In the genomic region with DNA sequence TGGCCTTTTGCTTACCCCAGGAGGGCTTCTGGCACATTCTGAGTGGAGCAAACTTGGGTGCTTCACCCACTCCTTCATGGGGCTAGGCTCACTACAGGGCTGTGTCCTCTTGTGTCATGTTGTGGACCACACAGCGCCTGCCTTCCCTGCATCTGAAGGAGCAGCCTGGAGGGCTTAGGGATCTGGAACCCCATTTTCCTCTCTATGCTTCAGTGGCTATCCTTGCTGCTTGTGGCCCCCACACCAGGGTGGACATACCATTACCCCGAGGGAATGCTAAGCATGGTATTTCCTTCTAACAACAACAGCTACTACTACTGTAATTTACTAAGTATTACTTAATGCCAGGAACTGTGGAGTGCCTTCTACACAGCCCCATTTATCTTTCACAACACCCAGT, we compare ENCODE assay signal across 12 cellular contexts. TPM values are rescaled to one million over a fixed set of nuclear protein-coding genes. Genes with fewer than 3 reads are reported as not detected.
DNase-seq lines count a peak whose midpoint lies in the region; ATAC-seq and TF ChIP-seq lines count a peak whose summit lies in the region.
"Not testable (repeated sequence)": the region's sequence is repeated elsewhere in the genome, so short reads cannot be mapped to it uniquely, and the experiment has no call there.
"Had no signal": no experiment of that assay in that cellular context is flagged by ENCODE, and none has a peak within 500 bp of the region (broad histone marks: within the 10 kb centered on the region; RNA-seq: fewer than 3 reads in every experiment).

No MANE protein-coding gene starts in this region.

- not testable (repeated sequence) for H3K79me1 ChIP-seq in IMR-90 (ENCODE audit: low read depth in 1 of 2, low read length in 2 of 2); mesenchymal stem cell (replicated peaks; ENCODE audit: low read length, poor library complexity, severe bottlenecking)

- not testable (repeated sequence) for H3K9me1 ChIP-seq in IMR-90 (ENCODE audit: insufficient read depth, low read length)

- H2BK5ac ChIP-seq in IMR-90 (ENCODE audit: low read depth, low read length, poor library complexity, severe bottlenecking) = peak overlapping the region; percentile 97
- not testable (repeated sequence) for H2BK5ac ChIP-seq in mesenchymal stem cell (ENCODE audit: low read depth, low read length, poor library complexity, severe bottlenecking)

- not testable (repeated sequence) for TF ChIP-seq CTCF in IMR-90 (conservative IDR thresholded peaks at IDR 0.05; ENCODE audit: low read depth, low read length); astrocyte of the spinal cord (IDR thresholded peaks at IDR 0.05; ENCODE audit: low read depth, low read length); gastroesophageal sphincter (IDR thresholded peaks at IDR 0.05)

- not testable (repeated sequence) for H4K20me1 ChIP-seq in IMR-90 (ENCODE audit: insufficient read depth, low read length)

- POLR2A ChIA-PET in IMR-90 (lab: Charles Lee; ENCODE audit: unreplicated experiment) = not testable (repeated sequence)

- intact Hi-C loops in IMR-90 (cut with micrococcal nuclease) = not testable (repeated sequence)

- not testable (repeated sequence) for H3K4me3 ChIP-seq in IMR-90 (ENCODE audit: insufficient read depth, low read depth, low read length); SJSA1; astrocyte of the spinal cord (ENCODE audit: low read depth, low read length); gastroesophageal sphincter; mesenchymal stem cell (ENCODE audit: insufficient read depth in 1 of 2, low read depth in 1 of 2, low read length in 2 of 2); skeletal muscle satellite cell (ENCODE audit: low read length)

- no CpG with 5 or more reads among the region's 2 CpGs for WGBS in IMR-90 (ENCODE audit: extremely low coverage in 2 of 2, insufficient read length in 1 of 2), 2 experiments
- WGBS in gastroesophageal sphincter (ENCODE audit: low coverage in 1 of 2), 2 donors = no CpG with 5 or more reads among the region's 2 CpGs
- no CpG with 5 or more reads among the region's 2 CpGs for WGBS in mesenchymal stem cell

- peak overlapping the region; percentile 95 for H2BK120ac ChIP-seq in IMR-90 (ENCODE audit: low read depth, low read length)
- not testable (repeated sequence) for H2BK120ac ChIP-seq in mesenchymal stem cell (ENCODE audit: low read depth, low read length)

- H2AK5ac ChIP-seq in IMR-90 (ENCODE audit: low read depth, low read length) = peak overlapping the region; percentile 94
- H2AK5ac ChIP-seq in mesenchymal stem cell (ENCODE audit: low read length, severe bottlenecking) = not testable (repeated sequence)

- peak; percentile 28 for DNase-seq in EL
- DNase-seq in IMR-90, mesenchymal stem cell: not testable (repeated sequence)
- peak in 1 of 2 experiments; percentile 55 for DNase-seq in SJSA1 (ENCODE audit: low read depth in 1 of 2, low spot score in 2 of 2)
- DNase-seq in astrocyte of the spinal cord (ENCODE audit: low read depth, low spot score) = peak; percentile 31

- H3K4me2 ChIP-seq in IMR-90 (ENCODE audit: low read depth, low read length); mesenchymal stem cell (ENCODE audit: low read length, poor library complexity, severe bottlenecking); skeletal muscle satellite cell (ENCODE audit: low read length): not testable (repeated sequence)

- not testable (repeated sequence) for TF ChIP-seq EP300 in gastroesophageal sphincter (IDR thresholded peaks at IDR 0.05)

- peak overlapping the region; percentile 80 for H3K18ac ChIP-seq in IMR-90 (ENCODE audit: low read depth, low read length)
- not testable (repeated sequence) for H3K18ac ChIP-seq in mesenchymal stem cell (ENCODE audit: low read depth in 1 of 2, low read length in 2 of 2)

- TF ChIP-seq RAD21 in IMR-90 (IDR thresholded peaks at IDR 0.05; ENCODE audit: low read length) = not testable (repeated sequence)

- H2AK9ac ChIP-seq in IMR-90 (replicated peaks; ENCODE audit: low read depth, low read length, poor library complexity) = not testable (repeated sequence)

- H2AFZ ChIP-seq in IMR-90 (replicated peaks; ENCODE audit: low read length, poor library complexity); mesenchymal stem cell (ENCODE audit: low read depth, low read length): not testable (repeated sequence)

- not testable (repeated sequence) for BruUV-seq in IMR-90 (replicated peaks; lab: Mats Ljungman, UMichigan)

- TF ChIP-seq POLR2A in IMR-90 (IDR thresholded peaks at IDR 0.05; ENCODE audit: low read depth, low read length); gastroesophageal sphincter (IDR thresholded peaks at IDR 0.05): not testable (repeated sequence)

- CTCF ChIA-PET in IMR-90 (lab: Yijun Ruan, JAX) = not testable (repeated sequence)

- peak overlapping the region; percentile 38 for H4K91ac ChIP-seq in IMR-90 (ENCODE audit: insufficient read depth, low read depth, low read length)
- not testable (repeated sequence) for H4K91ac ChIP-seq in mesenchymal stem cell (ENCODE audit: low read length)

- H2BK12ac ChIP-seq in mesenchymal stem cell (ENCODE audit: low read length in 2 of 2) = not testable (repeated sequence)

- H2BK15ac ChIP-seq in IMR-90 (ENCODE audit: low read depth, low read length) = peak overlapping the region; percentile 83; the same call in 1 of the 3 replicates
- H2BK15ac ChIP-seq in mesenchymal stem cell (ENCODE audit: low read depth, poor library complexity, severe bottlenecking) = not testable (repeated sequence)

- not testable (repeated sequence) for H3K36me3 ChIP-seq in IMR-90 (ENCODE audit: control insufficient read depth, insufficient read depth, low read length); SJSA1; gastroesophageal sphincter; mesenchymal stem cell (ENCODE audit: control insufficient read depth in 1 of 2, insufficient read depth in 2 of 2, low read depth in 1 of 2, low read length in 2 of 2); skeletal muscle satellite cell (ENCODE audit: insufficient read depth, low read length)

- ATAC-seq in IMR-90 (ENCODE audit: low read depth) = peak; percentile 4
- peak; percentile 6 for ATAC-seq in gastroesophageal sphincter

- peak overlapping the region; percentile 30; the same call in 1 of the 2 replicates for H3K56ac ChIP-seq in IMR-90 (ENCODE audit: extremely low read depth, insufficient read depth, low read length)

- dilution Hi-C loops in IMR-90 (cut with HindIII; ENCODE audit: low sequenced_read_pairs, unreplicated experiment) = not testable (repeated sequence)

- H3K4me1 ChIP-seq in IMR-90 (ENCODE audit: control insufficient read depth, insufficient read depth, low read length); SJSA1 (replicated peaks); gastroesophageal sphincter; mesenchymal stem cell (ENCODE audit: control insufficient read depth, insufficient read depth, low read depth, low read length); skeletal muscle satellite cell (ENCODE audit: control insufficient read depth, insufficient read depth, low read length): not testable (repeated sequence)

- not testable (repeated sequence) for H3K9me3 ChIP-seq in IMR-90 (ENCODE audit: control insufficient read depth, insufficient read depth, low read length); SJSA1 (replicated peaks); gastroesophageal sphincter; mesenchymal stem cell (ENCODE audit: control insufficient read depth, low read length); skeletal muscle satellite cell (replicated peaks; ENCODE audit: low read length)

- H3K23ac ChIP-seq in IMR-90 (ENCODE audit: low read depth, low read length) = peak overlapping the region; percentile 90; the same call in 1 of the 2 replicates
- not testable (repeated sequence) for H3K23ac ChIP-seq in mesenchymal stem cell (ENCODE audit: low read length in 2 of 2)

- peak overlapping the region; percentile 91 for H3K14ac ChIP-seq in IMR-90 (replicated peaks; ENCODE audit: low read depth, low read length)
- H3K14ac ChIP-seq in mesenchymal stem cell (ENCODE audit: low read length in 2 of 2) = not testable (repeated sequence)

- in situ Hi-C loops in IMR-90 (cut with MboI; ENCODE audit: low sequenced_read_pairs); astrocyte of the spinal cord (cut with HindIII; ENCODE audit: low sequenced_read_pairs): not testable (repeated sequence)

- H3K27ac ChIP-seq in IMR-90 (ENCODE audit: insufficient read depth, low read length) (peak overlapping the region; percentile 79), SJSA1 (peak overlapping the region; percentile 90), gastroesophageal sphincter (peak overlapping the region in 3 of 4 donors; percentile 60 to 85 (median 73)), mesenchymal stem cell (ENCODE audit: low read length, poor library complexity, severe bottlenecking) (peak overlapping the region; percentile 91)

- H3K9ac ChIP-seq in IMR-90 (ENCODE audit: low read depth, low read length); mesenchymal stem cell (ENCODE audit: low read length): not testable (repeated sequence)
- H3K9ac ChIP-seq in skeletal muscle satellite cell (ENCODE audit: low read depth, low read length) = peak overlapping the region; percentile 50

- H4K8ac ChIP-seq in IMR-90 (ENCODE audit: low read depth in 2 of 2, low read length in 2 of 2) = peak overlapping the region; percentile 77 to 88; a peak in 3 of 4 replicates
- not testable (repeated sequence) for H4K8ac ChIP-seq in mesenchymal stem cell (ENCODE audit: low read length)

- H4K5ac ChIP-seq in IMR-90 (ENCODE audit: low read depth, low read length) = peak overlapping the region; percentile 89

- H3K27me3 ChIP-seq in IMR-90 (ENCODE audit: control insufficient read depth, insufficient read depth, low read length); SJSA1 (replicated peaks); gastroesophageal sphincter; mesenchymal stem cell (ENCODE audit: control insufficient read depth in 1 of 2, insufficient read depth in 1 of 2, low read length in 2 of 2); skeletal muscle satellite cell (ENCODE audit: control insufficient read depth, insufficient read depth, low read length): not testable (repeated sequence)

- H3K4ac ChIP-seq in IMR-90 (ENCODE audit: low read depth, low read length) = peak overlapping the region; percentile 96
- H3K4ac ChIP-seq in mesenchymal stem cell (ENCODE audit: low read depth in 1 of 2, low read length in 2 of 2) = not testable (repeated sequence)

- peak overlapping the region; percentile 92; the same call in 1 of the 2 replicates for H2BK20ac ChIP-seq in IMR-90 (ENCODE audit: low read depth, low read length)

RNA-seq across cellular contexts. Expression of a gene that starts 50.6 kb away (rescaled TPM):
- total RNA-seq in IMR-90 (2012; rRNA removed) (not detected in 2 replicates), gastroesophageal sphincter (not detected)
- polyA plus RNA-seq in IMR-90 (2012; rRNA removed) = not detected in 2 replicates
- polyA plus RNA-seq in IMR-90 (2012; cell fraction: cytosol; rRNA removed) = not detected in 2 replicates
- polyA plus RNA-seq in IMR-90 (2012; cell fraction: nucleus; rRNA removed; ENCODE audit: low replicate concordance) = not detected in 2 replicates
- not detected in 2 replicates for total RNA-seq in SJSA1 (2014; rRNA removed; shearing (Covaris generic))
- polyA plus RNA-seq in mesenchymal stem cell (2013, experiment 1 of 2) = not detected
- not detected for polyA plus RNA-seq in mesenchymal stem cell (2013, experiment 2 of 2)
- not detected in 2 replicates for total RNA-seq in skeletal muscle satellite cell (2012; rRNA removed)
- total RNA-seq: A172; CD4-positive, CD25-positive, alpha-beta regulatory T cell; CD8-positive, alpha-beta memory T cell; HT1080 had no signal
- polyA plus RNA-seq: CD4-positive, CD25-positive, alpha-beta regulatory T cell; CD8-positive, alpha-beta memory T cell; IgD-negative memory B cell had no signal
